ENCODE assay signal across 1 cellular context in genomic region chr3:31946484-31947081, GRCh38.
TF ChIP-seq lines count a peak whose summit lies in the region.

No MANE protein-coding gene starts in this region.

TF ChIP-seq in GM12891, 5 proteins besides CTCF, POLR2A, EP300 and RAD21 (continued from another document):
- no peak for TF ChIP-seq POLR2AphosphoS5 (IDR thresholded peaks at IDR 0.05; ENCODE audit: low read depth, low read length)
